8 cellular contexts compared by ENCODE assay signal in the genomic region with DNA sequence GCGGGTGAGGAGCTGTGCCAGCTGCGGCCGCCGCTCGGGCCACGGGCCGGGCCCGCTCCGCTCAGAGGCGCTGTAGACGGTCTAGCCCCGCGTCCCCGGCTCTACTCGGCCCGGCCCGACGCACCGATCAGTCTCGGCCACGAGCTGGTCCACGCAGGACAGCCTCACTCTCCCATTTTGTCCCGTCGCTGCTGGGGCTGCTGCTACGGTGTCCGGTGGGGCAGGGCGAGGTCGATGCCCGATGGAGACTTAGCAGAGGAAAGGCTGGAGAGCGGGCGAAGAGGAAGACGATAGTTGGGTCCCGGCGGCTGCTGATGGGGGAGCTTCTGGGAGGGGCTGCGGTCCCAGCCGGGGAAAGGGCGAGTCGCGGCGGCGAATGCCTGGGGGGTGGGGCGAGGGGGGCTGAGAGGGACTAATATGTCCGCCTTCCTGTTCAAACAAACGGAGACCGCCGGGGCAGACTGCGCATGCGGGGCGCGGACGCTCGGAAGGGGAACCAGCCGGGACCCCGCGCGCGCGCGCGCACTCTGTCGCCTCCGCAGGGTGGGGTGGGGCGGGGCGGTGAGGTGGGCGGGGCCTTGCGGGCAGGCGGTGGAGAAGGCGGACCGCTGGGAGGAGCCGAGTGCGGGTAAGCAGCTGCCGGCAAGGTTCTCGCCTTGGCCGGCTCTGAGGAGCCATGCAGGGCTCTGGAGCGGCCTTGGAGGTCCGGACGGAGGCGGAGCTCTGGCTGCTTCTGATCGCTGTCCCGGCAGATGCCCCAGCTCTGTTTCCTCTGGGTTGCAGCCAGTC. TPM values are rescaled to one million over a fixed set of nuclear protein-coding genes. Genes with fewer than 3 reads are reported as not detected.
DNase-seq lines count a peak whose midpoint lies in the region; ATAC-seq and TF ChIP-seq lines count a peak whose summit lies in the region.

A gene (minus strand): TSS at position 463 of the 789 bp plus-strand sequence. CDS start 903 bp downstream, outside the sequence.

- H3K27ac Mint-ChIP-seq in endothelial cell (ENCODE audit: unreplicated experiment) (peak within 1 kb of the TSS; percentile 95), mesothelial cell of epicardium (peak within 1 kb of the TSS; percentile 98)

- TF ChIP-seq CTCF in OCI-LY3 (IDR thresholded peaks at IDR 0.05; ENCODE audit: low read depth, low read length) = no peak
- no peak for TF ChIP-seq CTCF in endothelial cell (IDR thresholded peaks at IDR 0.05; ENCODE audit: unreplicated experiment)
- TF ChIP-seq CTCF in mesothelial cell of epicardium (IDR thresholded peaks at IDR 0.05; ENCODE audit: unreplicated experiment) = no peak

- peak within 1 kb of the TSS; percentile 99 for H3K4me3 ChIP-seq in OCI-LY3 (ENCODE audit: low read length)

- no peaks in the 10 kb centered on the region for H3K27me3 ChIP-seq in OCI-LY3 (ENCODE audit: low read depth, low read length)

- H3K4me2 ChIP-seq in OCI-LY3 (ENCODE audit: low read length) = peak within 1 kb of the TSS; percentile 78

- H4K20me1 ChIP-seq in OCI-LY3 (ENCODE audit: insufficient read depth, low read length) = peaks cover 42% of the 10 kb centered on the region

- H3K9ac ChIP-seq in OCI-LY3 (ENCODE audit: low read length) = peak within 1 kb of the TSS; percentile 99

- DNase-seq in DMS 273 treated with DMSO at 0.1 percent for 48 hours (lab: John Stamatoyannopoulos, UW) = peak; percentile 92
- peak; percentile 92 for DNase-seq in HuH-7.5 (ENCODE audit: low spot score)
- peak; percentile 99 for DNase-seq in activated CD8-positive, alpha-beta memory T cell treated with anti-CD3 and anti-CD28 coated beads, Interleukin-2, amount 50 U/mL, for 48 hours
- DNase-seq in endothelial cell (ENCODE audit: low spot score) = peak; percentile 99
- DNase-seq in mesothelial cell of epicardium (ENCODE audit: low spot score in 2 of 2, unreplicated experiment in 2 of 2) = peak; percentile 98 to 99
- peak; percentile 98 to 99 for DNase-seq in stimulated activated CD8-positive, alpha-beta memory T cell treated with anti-CD3 and anti-CD28 coated beads, Interleukin-15, amount 100 ng/mL, for 4 hours (ENCODE audit: low read depth in 2 of 2)

- peak within 1 kb of the TSS; percentile 92 for H3K27ac ChIP-seq in OCI-LY3 (ENCODE audit: low read length)

- H3K4me1 ChIP-seq in OCI-LY3 (ENCODE audit: low read length) = peaks cover 23% of the 10 kb centered on the region

- H3K27me3 Mint-ChIP-seq in endothelial cell (ENCODE audit: unreplicated experiment) (peaks cover 3% of the 10 kb centered on the region), mesothelial cell of epicardium (ENCODE audit: low read depth) (no peaks in the 10 kb centered on the region)

- ATAC-seq in GM21528 (IDR thresholded peaks at IDR 0.05; ENCODE audit: low FRiP score, unreplicated experiment) = peak; percentile 93

- no peaks in the 10 kb centered on the region for H3K36me3 ChIP-seq in OCI-LY3 (replicated peaks; ENCODE audit: low read depth, low read length)

- H2AFZ ChIP-seq in OCI-LY3 (ENCODE audit: low read depth, low read length) = peak within 1 kb of the TSS; percentile 81

- H3K9me3 Mint-ChIP-seq in endothelial cell (ENCODE audit: unreplicated experiment) (no peaks in the 10 kb centered on the region), mesothelial cell of epicardium (no peaks in the 10 kb centered on the region)

- H3K36me3 Mint-ChIP-seq in endothelial cell (ENCODE audit: low read depth, unreplicated experiment) = peaks cover 4% of the 10 kb centered on the region
- H3K36me3 Mint-ChIP-seq in mesothelial cell of epicardium = no peaks in the 10 kb centered on the region

- H3K9me3 ChIP-seq in OCI-LY3 (ENCODE audit: insufficient read depth, low read length) = no peaks in the 10 kb centered on the region

- H3K4me1 Mint-ChIP-seq in endothelial cell (ENCODE audit: unreplicated experiment) (peaks cover 18% of the 10 kb centered on the region), mesothelial cell of epicardium (peaks cover 19% of the 10 kb centered on the region)

- H3K79me2 ChIP-seq in OCI-LY3 (ENCODE audit: low read length) = peaks cover 50% of the 10 kb centered on the region

- H3K4me3 Mint-ChIP-seq in endothelial cell (ENCODE audit: unreplicated experiment) = peak within 1 kb of the TSS; percentile 100
- H3K4me3 Mint-ChIP-seq in mesothelial cell of epicardium = no peak within 1 kb of the TSS

RNA-seq across cellular contexts. Expression of the gene that starts here (rescaled TPM):
- total RNA-seq in endothelial cell (ENCODE audit: unreplicated experiment) (62.2 TPM), mesothelial cell of epicardium (47.3 to 48.1 TPM (median 48.0 TPM) in 3 replicates)

Comparison
In these comparisons a context has a peak if more than half of its experiments do, and no peak if none do; other contexts are left out.
1. Peak in every context shown above with its lines: DNase-seq, ATAC-seq, H3K4me3 ChIP-seq and H3K27ac ChIP-seq.